Comparison of ENCODE assay signal across 8 cellular contexts in genomic region chr6:133953634-133954415, GRCh38. TPM values are rescaled to one million over a fixed set of nuclear protein-coding genes. Genes with fewer than 3 reads are reported as not detected.
DNase-seq lines count a peak whose midpoint lies in the region; ATAC-seq and TF ChIP-seq lines count a peak whose summit lies in the region.

No MANE protein-coding gene starts in this region.

- H3K27ac ChIP-seq in colonic mucosa, result peak overlapping the region; percentile 85

- TF ChIP-seq CTCF in Caco-2 (IDR thresholded peaks at IDR 0.05; ENCODE audit: insufficient read depth in 1 of 2, low read depth in 1 of 2, low read length in 1 of 2, severe bottlenecking in 1 of 2, unreplicated experiment in 1 of 2) (no peak), colonic mucosa (IDR thresholded peaks at IDR 0.05) (no peak)

- ATAC-seq in natural killer cell treated with Interleukin-12 subunit alpha and Interleukin-12 subunit beta and Interleukin-15 and Interleukin-18, amount 100 ng/mL, for 72 hours, result no peak
- ATAC-seq in GM21526 (IDR thresholded peaks at IDR 0.05; ENCODE audit: low FRiP score, unreplicated experiment), result no peak

- no peak for DNase-seq in Caco-2
- peak; percentile 78 for DNase-seq in NAMALWA (ENCODE audit: low spot score)
- peak; percentile 38 for DNase-seq in colonic mucosa
- DNase-seq in natural killer cell treated with Interleukin-12 subunit alpha and Interleukin-12 subunit beta and Interleukin-15 and Interleukin-18, amount 100 ng/mL, for 72 hours (ENCODE audit: low spot score), result no peak
- no peak for DNase-seq in iPS-NIHi7 (ENCODE audit: extremely low spot score)
- DNase-seq in stimulated activated CD8-positive, alpha-beta memory T cell treated with anti-CD3 and anti-CD28 coated beads, Interleukin-4, amount 100 ng/mL, for 48 hours, result no peak
- DNase-seq in cortex of kidney (lab: John Stamatoyannopoulos, UW), result no peak

- H3K4me3 ChIP-seq in Caco-2 (ENCODE audit: low read depth, low read length), result peak overlapping the region; percentile 76
- peak overlapping the region; percentile 65 for H3K4me3 ChIP-seq in colonic mucosa

- peak overlapping the region; percentile 86 for H3K27ac Mint-ChIP-seq in Caco-2 (ENCODE audit: unreplicated experiment)
- peak overlapping the region; percentile 93 to 95 for H3K27ac Mint-ChIP-seq in natural killer cell treated with Interleukin-12 subunit alpha and Interleukin-12 subunit beta and Interleukin-15 and Interleukin-18, amount 100 ng/mL, for 72 hours

- H3K9me3 ChIP-seq in Caco-2 (no peaks in the 10 kb centered on the region), colonic mucosa (no peaks in the 10 kb centered on the region)

- H3K36me3 ChIP-seq in Caco-2 (ENCODE audit: control insufficient read depth, insufficient read depth, low read length), result no peaks in the 10 kb centered on the region
- H3K36me3 ChIP-seq in colonic mucosa, result no peaks in the 10 kb centered on the region

- POLR2A ChIA-PET in Caco-2 (lab: Charles Lee), result no interaction called here

- H3K4me3 Mint-ChIP-seq in Caco-2 (ENCODE audit: unreplicated experiment), result peak overlapping the region; percentile 96
- peak overlapping the region; percentile 100 for H3K4me3 Mint-ChIP-seq in natural killer cell treated with Interleukin-12 subunit alpha and Interleukin-12 subunit beta and Interleukin-15 and Interleukin-18, amount 100 ng/mL, for 72 hours

- peak overlapping the region; percentile 46 to 90 for H3K9ac ChIP-seq in colonic mucosa (ENCODE audit: low read depth in 2 of 2, low read length in 2 of 2)

- H3K4me1 ChIP-seq in Caco-2 (peaks cover 5% of the 10 kb centered on the region; the same call in 1 of the 2 replicates), colonic mucosa (peaks cover 5% of the 10 kb centered on the region)

- H3K4me1 Mint-ChIP-seq in Caco-2 (ENCODE audit: low read depth, unreplicated experiment), result peaks cover 7% of the 10 kb centered on the region
- H3K4me1 Mint-ChIP-seq in natural killer cell treated with Interleukin-12 subunit alpha and Interleukin-12 subunit beta and Interleukin-15 and Interleukin-18, amount 100 ng/mL, for 72 hours (ENCODE audit: low read depth in 2 of 2), result peaks cover 46 to 50% of the 10 kb centered on the region in 2 donors

- BruUV-seq in Caco-2 (replicated peaks; lab: Mats Ljungman, UMichigan), result no TSS peak

- H3K9me3 Mint-ChIP-seq in Caco-2 (ENCODE audit: unreplicated experiment), result no peaks in the 10 kb centered on the region
- no peaks in the 10 kb centered on the region for H3K9me3 Mint-ChIP-seq in natural killer cell treated with Interleukin-12 subunit alpha and Interleukin-12 subunit beta and Interleukin-15 and Interleukin-18, amount 100 ng/mL, for 72 hours

- H3K36me3 Mint-ChIP-seq in Caco-2 (ENCODE audit: insufficient read depth, unreplicated experiment), result no peaks in the 10 kb centered on the region
- no peaks in the 10 kb centered on the region for H3K36me3 Mint-ChIP-seq in natural killer cell treated with Interleukin-12 subunit alpha and Interleukin-12 subunit beta and Interleukin-15 and Interleukin-18, amount 100 ng/mL, for 72 hours

- H3K27me3 Mint-ChIP-seq in Caco-2 (ENCODE audit: insufficient read depth, unreplicated experiment), result peaks cover 2% of the 10 kb centered on the region
- H3K27me3 Mint-ChIP-seq in natural killer cell treated with Interleukin-12 subunit alpha and Interleukin-12 subunit beta and Interleukin-15 and Interleukin-18, amount 100 ng/mL, for 72 hours, result peaks cover 0 to 2% of the 10 kb centered on the region in 2 donors

- intact Hi-C loops in Caco-2 (cut with micrococcal nuclease; ENCODE audit: unreplicated experiment), result loop anchor here (2.0 kb wide), 2 partner anchors 19 to 29 kb away; no protein-coding TSS in a partner anchor
- intact Hi-C loops in colonic mucosa (cut with DNase I), result no loop called here

- H3K27me3 ChIP-seq in Caco-2 (replicated peaks; ENCODE audit: control insufficient read depth, insufficient read depth, low read length), result no peaks in the 10 kb centered on the region
- no peaks in the 10 kb centered on the region for H3K27me3 ChIP-seq in colonic mucosa

- CTCF ChIA-PET in Caco-2 (lab: Charles Lee), result interaction anchor here (0.9 to 1.7 kb wide), 2 partner anchors 110 to 143 kb away, joined by 4 to 5 read pairs; no protein-coding TSS in a partner anchor

RNA-seq across cellular contexts. Expression of gene TBPL1, which starts 0.8 kb away (rescaled TPM):
- total RNA-seq in Caco-2 (2022) (19.3 and 23.6 TPM in 2 replicates), colonic mucosa (10 to 100 TPM; 28.1 to 29.0 TPM)
- total RNA-seq in natural killer cell treated with Interleukin-12 subunit alpha and Interleukin-12 subunit beta and Interleukin-15 and Interleukin-18, amount 100 ng/mL, for 72 hours, result 10 to 100 TPM; 46.6 to 54.4 TPM

Comparison
In these comparisons a context has a peak if more than half of its experiments do, and no peak if none do; other contexts are left out.
1. DNase-seq: peak in NAMALWA (single experiment) and colonic mucosa (single experiment); none in Caco-2 (0 of 2), natural killer cell treated with Interleukin-12 subunit alpha and Interleukin-12 subunit beta and Interleukin-15 and Interleukin-18, amount 100 ng/mL, for 72 hours (single experiment), iPS-NIHi7 (single experiment), stimulated activated CD8-positive, alpha-beta memory T cell treated with anti-CD3 and anti-CD28 coated beads, Interleukin-4, amount 100 ng/mL, for 48 hours (single experiment) and cortex of kidney (single experiment).